In the genomic region with DNA sequence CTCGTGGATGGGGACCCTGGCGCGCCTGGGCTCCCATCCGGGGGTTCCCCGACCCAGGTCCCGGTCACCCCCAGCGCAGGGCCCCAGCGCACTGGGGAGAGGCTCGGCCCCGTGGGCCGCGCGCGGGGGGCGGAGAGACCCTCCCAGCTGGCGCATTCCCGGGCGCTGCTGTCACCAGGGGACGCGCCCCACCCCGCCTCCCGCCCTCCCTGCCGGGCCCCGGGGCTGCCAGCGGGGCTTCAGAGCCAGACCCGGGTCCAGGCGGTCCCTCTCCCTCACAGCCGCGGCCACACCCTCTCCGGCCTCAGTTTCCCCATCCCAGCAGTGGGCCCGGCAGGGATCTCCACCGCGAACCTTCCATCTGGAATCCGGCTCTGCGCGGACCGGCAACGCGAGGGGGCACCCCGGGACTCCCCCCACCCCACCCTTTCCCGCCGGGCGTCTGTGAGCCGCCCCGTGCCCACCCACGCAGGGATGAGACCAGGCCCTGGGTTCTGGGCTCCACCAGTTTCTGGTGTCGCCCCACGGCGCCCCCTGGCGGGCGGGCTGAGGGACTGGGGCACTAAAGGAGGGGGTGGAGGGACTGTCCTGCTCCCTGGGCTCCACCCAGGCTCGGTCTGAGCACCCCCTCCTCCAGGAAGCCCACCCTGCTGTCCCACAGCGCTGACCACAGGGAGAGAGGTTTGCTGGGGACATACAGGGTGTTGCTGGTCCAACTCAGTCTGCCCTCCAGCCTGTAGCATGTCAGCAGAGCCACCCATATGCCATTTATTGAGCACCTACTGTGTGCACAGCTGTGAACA, we compare ENCODE assay signal across 8 cellular contexts. TPM values are rescaled to one million over a fixed set of nuclear protein-coding genes. Genes with fewer than 3 reads are reported as not detected.
DNase-seq lines count a peak whose midpoint lies in the region; ATAC-seq and TF ChIP-seq lines count a peak whose summit lies in the region.

No MANE protein-coding gene starts in this region.

- TF ChIP-seq POLR2A in prostate gland (IDR thresholded peaks at IDR 0.05), result no peak

- H3K36me3 Mint-ChIP-seq in activated T-cell treated with anti-CD3 and anti-CD28 coated beads, Interleukin-2, amount 50 U/mL, for 24 hours (ENCODE audit: low read depth), result peaks cover 2% of the 10 kb centered on the region

- H3K4me1 ChIP-seq in prostate gland (replicated peaks), result no peaks in the 10 kb centered on the region

- WGBS in prostate gland, result 4% methylated on average over 33 of the region's 53 CpGs

- ATAC-seq in HG03457 (IDR thresholded peaks at IDR 0.05; ENCODE audit: unreplicated experiment), result no peak

- no peak overlapping the region for H3K27ac Mint-ChIP-seq in activated T-cell treated with anti-CD3 and anti-CD28 coated beads, Interleukin-2, amount 50 U/mL, for 24 hours

- peak; percentile 62 for DNase-seq in GM06990 (ENCODE audit: extremely low read depth, insufficient read length)
- peak; percentile 61 for DNase-seq in NOMO-1 treated with DMSO at 0.1 percent for 48 hours (lab: John Stamatoyannopoulos, UW; ENCODE audit: unreplicated experiment)
- peak; percentile 77 for DNase-seq in activated T-cell treated with anti-CD3 and anti-CD28 coated beads, Interleukin-2, amount 50 U/mL, for 24 hours
- peak; percentile 52 for DNase-seq in fibroblast of the aortic adventitia (ENCODE audit: low read depth)
- DNase-seq in prostate gland (ENCODE audit: low spot score), result no peak
- DNase-seq in SK-N-DZ (ENCODE audit: low spot score), result no peak
- DNase-seq in NCI-H524 treated with DMSO at 0.1 percent for 48 hours (lab: John Stamatoyannopoulos, UW), result no peak

- intact Hi-C loops in prostate gland (cut with DNase I), result no loop called here

- peaks cover 3% of the 10 kb centered on the region for H3K27me3 Mint-ChIP-seq in activated T-cell treated with anti-CD3 and anti-CD28 coated beads, Interleukin-2, amount 50 U/mL, for 24 hours

- H3K4me3 ChIP-seq in GM06990 (replicated peaks; ENCODE audit: low read depth, low read length) (peak overlapping the region; percentile 50), fibroblast of the aortic adventitia (ENCODE audit: low read depth, low read length) (peak overlapping the region; percentile 76), prostate gland (peak overlapping the region; percentile 32 to 37)

- no peaks in the 10 kb centered on the region for H3K9me3 Mint-ChIP-seq in activated T-cell treated with anti-CD3 and anti-CD28 coated beads, Interleukin-2, amount 50 U/mL, for 24 hours

- peak overlapping the region in 1 of 2 donors; percentile 42 for H3K27ac ChIP-seq in prostate gland

- peaks cover 16% of the 10 kb centered on the region for H3K4me1 Mint-ChIP-seq in activated T-cell treated with anti-CD3 and anti-CD28 coated beads, Interleukin-2, amount 50 U/mL, for 24 hours (ENCODE audit: low read depth)

- no peaks in the 10 kb centered on the region; the same call in 1 of the 2 replicates for H3K27me3 ChIP-seq in GM06990 (replicated peaks; ENCODE audit: control insufficient read depth, insufficient read depth, low read length)
- peaks cover 3% of the 10 kb centered on the region for H3K27me3 ChIP-seq in prostate gland (replicated peaks; ENCODE audit: insufficient read depth)

- peak overlapping the region; percentile 12 for H3K4me3 Mint-ChIP-seq in activated T-cell treated with anti-CD3 and anti-CD28 coated beads, Interleukin-2, amount 50 U/mL, for 24 hours

- H3K9me3 ChIP-seq in prostate gland, result no peaks in the 10 kb centered on the region

- H3K36me3 ChIP-seq in GM06990 (ENCODE audit: control insufficient read depth, insufficient read depth, low read length) (no peaks in the 10 kb centered on the region), prostate gland (no peaks in the 10 kb centered on the region)

- peak; percentile 92 for TF ChIP-seq CTCF in GM06990 (IDR thresholded peaks at IDR 0.05; ENCODE audit: insufficient read depth, low read length, poor library complexity, severe bottlenecking)
- TF ChIP-seq CTCF in fibroblast of the aortic adventitia (IDR thresholded peaks at IDR 0.05; ENCODE audit: insufficient read depth, low read length), result peak; percentile 69
- peak; percentile 11 to 49 (median 42) for TF ChIP-seq CTCF in prostate gland (IDR thresholded peaks at IDR 0.05)

RNA-seq across cellular contexts. Expression of a gene that starts 0.9 kb away (rescaled TPM):
- 1.2 and 4.2 TPM in 2 replicates for total RNA-seq in fibroblast of the aortic adventitia (ENCODE audit: low replicate concordance)
- 10 to 100 TPM in 1 of 2 donors, under 1 TPM in 1; 0.82 to 14.5 TPM for total RNA-seq in prostate gland
- 0.14 and 0.74 TPM in 2 replicates for polyA plus RNA-seq in SK-N-DZ (2014; cell fraction: cytosol; rRNA removed)
- not detected in 2 replicates for polyA plus RNA-seq in SK-N-DZ (2014; cell fraction: nucleus; rRNA removed)

RNA-seq across cellular contexts. Expression of a gene that starts 10.2 kb away (rescaled TPM):
- not detected in 2 replicates for total RNA-seq in fibroblast of the aortic adventitia (ENCODE audit: low replicate concordance)
- 10 to 100 TPM in 1 of 2 donors, not detected in 1; 28.8 TPM for total RNA-seq in prostate gland
- not detected in 2 replicates for polyA plus RNA-seq in SK-N-DZ (2014; cell fraction: cytosol; rRNA removed)
- polyA plus RNA-seq in SK-N-DZ (2014; cell fraction: nucleus; rRNA removed), result 0.21 and 0.23 TPM in 2 replicates

RNA-seq across cellular contexts. Expression of a gene that starts 22.7 kb away (rescaled TPM):
- total RNA-seq in fibroblast of the aortic adventitia (ENCODE audit: low replicate concordance) (0.65 and 2.8 TPM in 2 replicates), prostate gland (100 to 1,000 TPM in 1 of 2 donors, 10 to 100 TPM in 1; 61.9 to 349 TPM)
- polyA plus RNA-seq in SK-N-DZ (2014; cell fraction: cytosol; rRNA removed), result 4.8 TPM in 2 replicates
- polyA plus RNA-seq in SK-N-DZ (2014; cell fraction: nucleus; rRNA removed), result 2.1 and 5.5 TPM in 2 replicates

RNA-seq across cellular contexts. Expression of a gene that starts 23.5 kb away (rescaled TPM):
- total RNA-seq in fibroblast of the aortic adventitia (ENCODE audit: low replicate concordance) (0.25 and 2.2 TPM in 2 replicates), prostate gland (10 to 100 TPM in 1 of 2 donors, 1 to 10 TPM in 1; 8.1 to 22.9 TPM)
- polyA plus RNA-seq in SK-N-DZ (2014; cell fraction: cytosol; rRNA removed), result 2.4 and 2.9 TPM in 2 replicates
- 50.0 and 68.3 TPM in 2 replicates for polyA plus RNA-seq in SK-N-DZ (2014; cell fraction: nucleus; rRNA removed)

RNA-seq across cellular contexts. Expression of a gene that starts 34.7 kb away (rescaled TPM):
- 13.2 and 26.8 TPM in 2 replicates for total RNA-seq in fibroblast of the aortic adventitia (ENCODE audit: low replicate concordance)
- total RNA-seq in prostate gland, result 10 to 100 TPM; 54.0 to 93.0 TPM
- polyA plus RNA-seq in SK-N-DZ (2014; cell fraction: cytosol; rRNA removed), result 93.7 and 103 TPM in 2 replicates
- 79.3 and 86.8 TPM in 2 replicates for polyA plus RNA-seq in SK-N-DZ (2014; cell fraction: nucleus; rRNA removed)

Comparison
In these comparisons a context has a peak if more than half of its experiments do, and no peak if none do; other contexts are left out.
1. DNase-seq: peak in GM06990 (single experiment), NOMO-1 treated with DMSO at 0.1 percent for 48 hours (single experiment), activated T-cell treated with anti-CD3 and anti-CD28 coated beads, Interleukin-2, amount 50 U/mL, for 24 hours (single experiment) and fibroblast of the aortic adventitia (single experiment); none in prostate gland (single experiment), SK-N-DZ (single experiment) and NCI-H524 treated with DMSO at 0.1 percent for 48 hours (single experiment).
2. CTCF ChIP-seq: peak in every context shown above with its lines; median percentile 92 in GM06990; 69 in fibroblast of the aortic adventitia; 42 in prostate gland.
3. RNA of a gene that starts 22.7 kb away (total RNA-seq): 61.9 to 349 TPM in prostate gland; 0.65 to 2.8 TPM in fibroblast of the aortic adventitia; every median in the first group is over 10 times any median in the second.
4. Peak in every context shown above with its lines, with median percentiles within 50 percentile points of each other: H3K4me3 ChIP-seq.